In genomic region chr5:75067434-75067833, GRCh38 we compare ENCODE assay signal across 32 cellular contexts.
"Had no signal": no experiment of that assay in that cellular context is flagged by ENCODE, and none has a peak within 500 bp of the region (broad histone marks: within the 10 kb centered on the region; RNA-seq: fewer than 3 reads in every experiment).

No MANE protein-coding gene starts in this region.

- H2AFZ ChIP-seq: parathyroid adenoma had no signal

- DNase-seq: naive thymus-derived CD8-positive, alpha-beta T cell; nephron progenitor cell; occipital lobe; ovary; posterior cingulate gyrus; psoas muscle; right cardiac atrium; spleen; stimulated activated CD4-positive, alpha-beta T cell treated with anti-CD3 and anti-CD28 coated beads, Interleukin-12 subunit alpha, Interleukin-12 subunit beta, amount 100 ng/mL, for 4 hours; stimulated activated CD4-positive, alpha-beta T cell treated with anti-CD3 and anti-CD28 coated beads, Interleukin-1b, Interleukin-23, amount 100 ng/mL, for 48 hours; stimulated activated CD4-positive, alpha-beta T cell treated with anti-CD3 and anti-CD28 coated beads, Interleukin-4, amount 100 ng/mL, for 1 hour; stimulated activated CD4-positive, alpha-beta T cell treated with anti-CD3 and anti-CD28 coated beads, Interleukin-4, amount 100 ng/mL, for 4 hours; stimulated activated CD8-positive, alpha-beta memory T cell treated with anti-CD3 and anti-CD28 coated beads, Interleukin-4, amount 100 ng/mL, for 48 hours; stimulated activated naive CD4-positive, alpha-beta T cell; stimulated activated naive CD8-positive, alpha-beta T cell treated with anti-CD3 and anti-CD28 coated beads, Interleukin-15, amount 100 ng/mL, for 72 hours; stimulated activated naive CD8-positive, alpha-beta T cell treated with anti-CD3 and anti-CD28 coated beads, Interleukin-15, Interleukin-2, amounts not matched to agents 100 U/mL and 50 U/mL, for 24 hours; substantia nigra; testis; tibial artery; transverse colon; upper lobe of right lung; uterus had no signal

- H3K4me3 ChIP-seq: ovary, psoas muscle, skin epidermis, smooth muscle cell, spleen, suprapubic skin, testis, tibial artery, transverse colon, upper lobe of right lung, uterus had no signal

- ATAC-seq: naive thymus-derived CD8-positive, alpha-beta T cell; natural killer cell treated with Interleukin-12 subunit alpha and Interleukin-12 subunit beta and Interleukin-15 and Interleukin-18, amount 100 ng/mL, for 72 hours; psoas muscle; right cardiac atrium; sciatic nerve; stimulated activated memory B cell treated with anti-CD40 and anti-IgM and Interleukin-4, amounts not matched to agents 10 μg/mL and 1 μg/mL and 100 μg/mL, for 72 hours; stimulated activated naive CD8-positive, alpha-beta T cell treated with anti-CD3 and anti-CD28 coated beads, Interleukin-15, amount 100 ng/mL, for 72 hours; stimulated activated naive CD8-positive, alpha-beta T cell treated with anti-CD3 and anti-CD28 coated beads, Interleukin-15, Interleukin-2, amounts not matched to agents 100 U/mL and 50 U/mL, for 24 hours; upper lobe of right lung had no signal

- H3K27me3 Mint-ChIP-seq: naive thymus-derived CD8-positive, alpha-beta T cell; progenitor cell of endocrine pancreas; stimulated activated naive CD8-positive, alpha-beta T cell treated with anti-CD3 and anti-CD28 coated beads, Interleukin-15, amount 100 ng/mL, for 72 hours; type B pancreatic cell had no signal

- H3K36me3 ChIP-seq: ovary, spleen, suprapubic skin, tibial artery, transverse colon, upper lobe of right lung, uterus had no signal

- H3K27me3 ChIP-seq: ovary, spleen, suprapubic skin, testis, tibial artery, transverse colon, upper lobe of right lung, uterus had no signal

- H3K27ac Mint-ChIP-seq: natural killer cell treated with Interleukin-12 subunit alpha and Interleukin-12 subunit beta and Interleukin-15 and Interleukin-18, amount 100 ng/mL, for 72 hours; nephron progenitor cell; progenitor cell of endocrine pancreas; stimulated activated memory B cell treated with anti-CD40 and anti-IgM and Interleukin-4, amounts not matched to agents 10 μg/mL and 1 μg/mL and 100 μg/mL, for 72 hours; stimulated activated naive CD8-positive, alpha-beta T cell treated with anti-CD3 and anti-CD28 coated beads, Interleukin-15, amount 100 ng/mL, for 72 hours; type B pancreatic cell had no signal

- H3K9me3 Mint-ChIP-seq: natural killer cell treated with Interleukin-12 subunit alpha and Interleukin-12 subunit beta and Interleukin-15 and Interleukin-18, amount 100 ng/mL, for 72 hours; nephron progenitor cell; neural crest cell; stimulated activated memory B cell treated with anti-CD40 and anti-IgM and Interleukin-4, amounts not matched to agents 10 μg/mL and 1 μg/mL and 100 μg/mL, for 72 hours; type B pancreatic cell had no signal

- H3K4me1 ChIP-seq: psoas muscle, spleen, suprapubic skin, testis, tibial artery, transverse colon, upper lobe of right lung, uterus had no signal

- H3K79me2 ChIP-seq: parathyroid adenoma had no signal

- H3K36me3 Mint-ChIP-seq: natural killer cell treated with Interleukin-12 subunit alpha and Interleukin-12 subunit beta and Interleukin-15 and Interleukin-18, amount 100 ng/mL, for 72 hours; stimulated activated memory B cell treated with anti-CD40 and anti-IgM and Interleukin-4, amounts not matched to agents 10 μg/mL and 1 μg/mL and 100 μg/mL, for 72 hours; type B pancreatic cell had no signal

- H3K4me2 ChIP-seq: smooth muscle cell had no signal

- H3K9ac ChIP-seq: parathyroid adenoma had no signal

- H3K4me3 Mint-ChIP-seq: naive thymus-derived CD8-positive, alpha-beta T cell; natural killer cell treated with Interleukin-12 subunit alpha and Interleukin-12 subunit beta and Interleukin-15 and Interleukin-18, amount 100 ng/mL, for 72 hours; nephron progenitor cell; neural crest cell; stimulated activated memory B cell treated with anti-CD40 and anti-IgM and Interleukin-4, amounts not matched to agents 10 μg/mL and 1 μg/mL and 100 μg/mL, for 72 hours; stimulated activated naive CD8-positive, alpha-beta T cell treated with anti-CD3 and anti-CD28 coated beads, Interleukin-15, amount 100 ng/mL, for 72 hours; type B pancreatic cell had no signal

- H3K9me3 ChIP-seq: ovary, psoas muscle, spleen, suprapubic skin, testis, tibial artery, transverse colon, upper lobe of right lung, uterus had no signal

- H3K4me1 Mint-ChIP-seq: neural crest cell; stimulated activated memory B cell treated with anti-CD40 and anti-IgM and Interleukin-4, amounts not matched to agents 10 μg/mL and 1 μg/mL and 100 μg/mL, for 72 hours had no signal

- H3K27ac ChIP-seq: ovary, parathyroid adenoma, psoas muscle, skin epidermis, spleen, suprapubic skin, testis, tibial artery, transverse colon, upper lobe of right lung, uterus had no signal
